ENCODE assay signal across 20 cellular contexts in the genomic region with DNA sequence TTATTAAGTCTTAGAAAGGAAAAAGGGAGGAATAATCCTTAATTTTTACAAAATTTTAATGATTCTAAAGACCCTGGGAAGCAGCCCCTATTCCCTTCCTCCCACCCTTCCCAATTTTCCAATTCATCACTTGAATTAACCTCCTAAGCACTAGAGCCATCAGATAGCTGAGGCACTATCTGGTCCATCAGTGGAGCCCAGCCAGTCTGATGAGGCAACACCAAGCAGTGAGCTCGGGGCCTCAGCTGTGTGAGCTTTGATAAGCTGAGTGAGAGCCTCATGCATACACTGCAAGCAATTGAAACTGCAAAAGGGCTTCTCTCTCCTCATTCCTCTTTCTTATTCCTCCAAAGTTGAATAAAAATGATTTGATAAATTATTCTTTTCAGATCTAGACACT. TPM values are rescaled to one million over a fixed set of nuclear protein-coding genes. Genes with fewer than 3 reads are reported as not detected.
DNase-seq lines count a peak whose midpoint lies in the region; FAIRE-seq and TF ChIP-seq lines count a peak whose summit lies in the region.
"Had no signal": no experiment of that assay in that cellular context is flagged by ENCODE, and none has a peak within 500 bp of the region (broad histone marks: within the 10 kb centered on the region; RNA-seq: fewer than 3 reads in every experiment).

No MANE protein-coding gene starts in this region.

- H4K20me1 ChIP-seq in H1 (replicated peaks in 1 of 2; ENCODE audit: control insufficient read depth in 1 of 2, insufficient read depth in 2 of 2, low read length in 2 of 2), result no peaks in the 10 kb centered on the region

- no peaks in the 10 kb centered on the region for H3K79me2 ChIP-seq in H1 (ENCODE audit: control insufficient read depth in 1 of 2, insufficient read depth in 2 of 2, low read length in 2 of 2)

- TF ChIP-seq POLR2A in H1 (IDR thresholded peaks at IDR 0.05; ENCODE audit: control extremely low read depth in 1 of 2, low read depth in 2 of 2, low read length in 2 of 2), result no peak

- H2BK20ac ChIP-seq in H1 (ENCODE audit: low read length), result no peak overlapping the region

- CTCF ChIA-PET in H1 (lab: Charles Lee; ENCODE audit: partially characterized antibody), result interaction anchor here (0.9 kb wide), 2 partner anchors 224 to 805 kb away, joined by 3 read pairs; no protein-coding TSS in a partner anchor

- H2BK5ac ChIP-seq in H1 (ENCODE audit: low read depth, low read length), result no peak overlapping the region

- H4K5ac ChIP-seq in H1 (ENCODE audit: insufficient read length, low read depth, low read length), result no peak overlapping the region

- H3K27me3 ChIP-seq in H1 (replicated peaks in 1 of 4; ENCODE audit: control insufficient read depth in 3 of 4, extremely low read depth in 1 of 4, insufficient read depth in 3 of 4, low read length in 3 of 4) (no peaks in the 10 kb centered on the region), colonic mucosa (no peaks in the 10 kb centered on the region)

- no peak overlapping the region for H2BK15ac ChIP-seq in H1 (ENCODE audit: low read length)

- H3K27ac ChIP-seq in H1 (ENCODE audit: low read depth, low read length), result no peak overlapping the region
- H3K27ac ChIP-seq in substantia nigra (ENCODE audit: low read depth, low read length, poor library complexity, severe bottlenecking), result no peak overlapping the region
- no peak overlapping the region for H3K27ac ChIP-seq in colonic mucosa

- WGBS in H1 (ENCODE audit: extremely low coverage in 1 of 2, insufficient coverage in 1 of 2, insufficient read length in 1 of 2, insufficient replicate concordance in 2 of 2, low coverage in 1 of 2, low lambda C conversion rate in 2 of 2, missing lambda C conversion rate in 1 of 2), 2 experiments, result 86% methylated on average over 1 of the region's 1 CpG; no CpG with 5 or more reads in 1 of the 2 experiments

- H3K4me3 ChIP-seq in H1 (ENCODE audit: extremely low read depth in 1 of 4, insufficient read depth in 2 of 4, low read depth in 3 of 4, low read length in 4 of 4) (no peak overlapping the region), colonic mucosa (no peak overlapping the region)

- H3K9ac ChIP-seq in H1 (replicated peaks in 1 of 4; ENCODE audit: extremely low read depth in 1 of 4, low read depth in 3 of 4, low read length in 3 of 4), result no peak overlapping the region
- H3K9ac ChIP-seq in colonic mucosa (ENCODE audit: low read depth in 2 of 2, low read length in 2 of 2), result no peak overlapping the region

- H3K79me1 ChIP-seq in H1 (ENCODE audit: low read depth, low read length), result no peaks in the 10 kb centered on the region

- intact Hi-C loops in colonic mucosa (cut with DNase I), result no loop called here

- H2AFZ ChIP-seq in H1 (ENCODE audit: low read length), result no peak overlapping the region

- H3K18ac ChIP-seq in H1 (ENCODE audit: extremely low read depth, low read length), result no peak overlapping the region

- H4K91ac ChIP-seq in H1 (replicated peaks; ENCODE audit: insufficient read length, low read length), result no peak overlapping the region

- FAIRE-seq in H1 (lab: Jason Lieb, UNC), result no peak
- FAIRE-seq: GM19239 had no signal

- DNase-seq in OCI-M1 (lab: John Stamatoyannopoulos, UW), result peak; percentile 85
- no peak for DNase-seq in H1 (ENCODE audit: low read depth in 1 of 2, low spot score in 2 of 2)
- DNase-seq in islet precursor cell, result peak; percentile 50
- DNase-seq in substantia nigra (lab: John Stamatoyannopoulos, UW), result peak in 34 of 49 donors; percentile 0 to 62 (median 8)
- no peak for DNase-seq in colonic mucosa
- DNase-seq in stimulated activated CD4-positive, alpha-beta T cell treated with anti-CD3 and anti-CD28 coated beads, Interleukin-4, amount 100 ng/mL, for 4 hours, result no peak
- no peak for DNase-seq in NCI-H1092 (lab: John Stamatoyannopoulos, UW)
- DNase-seq: Calu3; CD4-positive, alpha-beta memory T cell; DMS53; HCEC 1CT; NCI-H1048; NCI-H2081 treated with DMSO at 0.1 percent for 48 hours; NCI-H510A; SHP77 treated with DMSO at 0.1 percent for 48 hours had no signal

- no peak for TF ChIP-seq EP300 in H1 (IDR thresholded peaks at IDR 0.05; ENCODE audit: borderline replicate concordance in 1 of 2, low read depth in 2 of 2, low read length in 2 of 2)

- TF ChIP-seq CTCF in H1 (IDR thresholded peaks at IDR 0.05; ENCODE audit: control extremely low read depth in 1 of 3, insufficient read depth in 1 of 3, low read depth in 1 of 3, low read length in 3 of 3) (no peak), colonic mucosa (IDR thresholded peaks at IDR 0.05) (no peak)

- no peak for TF ChIP-seq RAD21 in H1 (IDR thresholded peaks at IDR 0.05 in 1 of 2, conservative IDR thresholded peaks at IDR 0.05 in 1 of 2; ENCODE audit: low read depth in 2 of 2, low read length in 2 of 2)

- POLR2A ChIA-PET in H1 (lab: Charles Lee; ENCODE audit: partially characterized antibody), result no interaction called here

- no peaks in the 10 kb centered on the region for H3K23me2 ChIP-seq in H1 (ENCODE audit: low read depth, low read length)

- no peak overlapping the region for H3K4ac ChIP-seq in H1 (replicated peaks; ENCODE audit: insufficient read length, low read depth, low read length)

- no peak overlapping the region for H3K4me2 ChIP-seq in H1 (ENCODE audit: insufficient read depth in 1 of 2, low read depth in 2 of 2, low read length in 2 of 2)

- no peak overlapping the region for H2BK120ac ChIP-seq in H1 (replicated peaks; ENCODE audit: low read depth, low read length)

- H3K36me3 ChIP-seq in H1 (ENCODE audit: control insufficient read depth in 2 of 4, insufficient read depth in 4 of 4, low read length in 3 of 4), result no peaks in the 10 kb centered on the region
- H3K36me3 ChIP-seq in colonic mucosa, result no peaks in the 10 kb centered on the region

- H4K8ac ChIP-seq in H1 (ENCODE audit: extremely low read depth, insufficient read depth, low read length), result no peak overlapping the region

- no peaks in the 10 kb centered on the region for H3K4me1 ChIP-seq in H1 (replicated peaks in 1 of 4; ENCODE audit: control insufficient read depth in 3 of 4, insufficient read depth in 4 of 4, low read length in 3 of 4)
- no peaks in the 10 kb centered on the region for H3K4me1 ChIP-seq in colonic mucosa

- H2BK12ac ChIP-seq in H1 (ENCODE audit: low read depth, low read length), result no peak overlapping the region

- no peak overlapping the region for H3K14ac ChIP-seq in H1 (ENCODE audit: insufficient read length)

- no peak overlapping the region for H3K23ac ChIP-seq in H1 (ENCODE audit: insufficient read length)

- no peaks in the 10 kb centered on the region for H3K9me3 ChIP-seq in H1 (ENCODE audit: insufficient read depth in 2 of 2, low read depth in 1 of 2, low read length in 1 of 2)
- H3K9me3 ChIP-seq in colonic mucosa, result no peaks in the 10 kb centered on the region

- no peak overlapping the region for H2AK5ac ChIP-seq in H1 (ENCODE audit: low read depth, low read length)

- H3K56ac ChIP-seq in H1 (replicated peaks; ENCODE audit: insufficient read length, low read depth, low read length), result no peak overlapping the region

TF ChIP-seq in H1, 55 proteins besides CTCF, POLR2A, EP300 and RAD21:
- no peak for TF ChIP-seq TEAD4 (IDR thresholded peaks at IDR 0.05; ENCODE audit: low read depth, low read length)
- TF ChIP-seq CEBPB (IDR thresholded peaks at IDR 0.05; ENCODE audit: low read depth, low read length), result peak; percentile 64; the same call in 1 of the 2 replicates
TF ChIP-seq in H1: peak in this region for 1.

RNA-seq across cellular contexts. Expression of a gene that starts 31.9 kb away (rescaled TPM):
- not detected in 2 replicates for total RNA-seq in H1 (2021; fragmentation: NEBNext Ultra II Directional; extraction: Animal tissue kit (Norgen Biotek cat#: 25700))
- polyA plus RNA-seq in H1 (2011; rRNA removed), result not detected in 2 replicates
- polyA plus RNA-seq in H1 (2011; cell fraction: cytosol; rRNA removed), result not detected
- polyA plus RNA-seq in H1 (2011; cell fraction: nucleus; rRNA removed), result not detected
- polyA plus RNA-seq in H1 (2012, experiment 1 of 2), result not detected in 4 replicates
- polyA plus RNA-seq in H1 (2012, experiment 2 of 2), result not detected
- not detected for polyA plus RNA-seq in H1 (2013, experiment 1 of 2)
- polyA plus RNA-seq in H1 (2013, experiment 2 of 2), result not detected
- polyA minus RNA-seq in H1 (2011; rRNA and poly(A)+ RNA removed), result not detected in 2 replicates
- not detected for polyA minus RNA-seq in H1 (2011; cell fraction: cytosol; rRNA and poly(A)+ RNA removed)
- polyA minus RNA-seq in H1 (2011; cell fraction: nucleus; rRNA and poly(A)+ RNA removed), result not detected
- total RNA-seq in colonic mucosa, result not detected
- total RNA-seq: Calu3; CD4-positive, alpha-beta memory T cell; HT-29; MCF 10A; RPMI7951 had no signal
- polyA plus RNA-seq: BJ; CD4-positive, alpha-beta memory T cell had no signal

Comparison
In these comparisons a context has a peak if more than half of its experiments do, and no peak if none do; other contexts are left out.
1. DNase-seq: peak in OCI-M1 (single experiment), islet precursor cell (single experiment) and substantia nigra (34 of 49); none in H1 (0 of 2), colonic mucosa (single experiment), stimulated activated CD4-positive, alpha-beta T cell treated with anti-CD3 and anti-CD28 coated beads, Interleukin-4, amount 100 ng/mL, for 4 hours (0 of 2) and NCI-H1092 (single experiment).